Comparison of ENCODE assay signal across 17 cellular contexts in the genomic region with DNA sequence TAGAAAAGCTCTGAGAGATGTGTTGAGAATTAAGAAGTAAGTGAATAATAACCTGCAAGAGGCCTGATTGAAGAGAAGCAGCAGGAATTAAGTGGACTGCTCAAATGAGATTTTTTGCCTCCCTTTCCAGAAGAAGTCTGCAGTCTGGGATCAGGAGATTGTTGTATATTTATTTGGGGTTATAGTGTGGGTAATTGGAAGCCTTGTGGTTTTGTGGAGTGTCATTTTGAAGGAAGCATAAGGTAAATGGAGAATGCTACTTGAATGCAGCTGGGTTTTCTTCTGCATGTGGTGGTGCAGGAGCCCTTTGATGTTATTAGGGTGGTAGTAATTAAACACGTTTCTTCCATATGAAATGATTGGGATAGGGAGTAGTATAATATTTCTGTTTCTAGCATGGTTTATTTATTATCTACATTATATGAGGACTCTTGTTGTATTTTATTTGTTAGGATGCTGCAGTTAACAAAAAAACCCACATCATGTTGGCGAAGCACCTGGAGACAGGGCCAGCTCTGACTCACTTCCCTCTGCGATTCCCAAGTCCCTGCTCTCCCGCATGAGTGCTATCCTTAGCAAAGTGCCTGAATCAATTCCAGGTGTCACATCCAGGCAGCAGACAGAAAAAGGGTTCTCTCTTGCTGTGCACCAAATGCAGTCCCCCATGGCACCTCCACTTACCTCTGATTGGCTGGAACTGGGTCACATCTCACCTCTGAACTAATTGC. TPM values are rescaled to one million over a fixed set of nuclear protein-coding genes. Genes with fewer than 3 reads are reported as not detected.
A peak's percentile ranks its signal among the peaks of the same experiment; 100 is the strongest.
DNase-seq lines count a peak whose midpoint lies in the region; ATAC-seq lines count a peak whose summit lies in the region.
"Had no signal": no experiment of that assay in that cellular context is flagged by ENCODE, and none has a peak within 500 bp of the region (broad histone marks: within the 10 kb centered on the region; RNA-seq: fewer than 3 reads in every experiment).

No MANE protein-coding gene starts in this region.

- no peak for ATAC-seq in GM18502 (IDR thresholded peaks at IDR 0.05; ENCODE audit: poor library complexity, unreplicated experiment)
- ATAC-seq: activated CD8-positive, alpha-beta memory T cell treated with anti-CD3 and anti-CD28 coated beads, Interleukin-2, amount 10 ng/mL, durations not matched to agents 7 days and 5 days had no signal

- DNase-seq in NCI-H2107 treated with DMSO at 0.1 percent for 48 hours (lab: John Stamatoyannopoulos, UW; ENCODE audit: unreplicated experiment) (peak; percentile 77), NCI-H2107 (lab: John Stamatoyannopoulos, UW) (no peak), NCI-H226 (peak; percentile 11), dermis blood vessel endothelial cell (peak; percentile 54), renal cortical epithelial cell (ENCODE audit: low read depth) (peak; percentile 65), COLO829 (ENCODE audit: low spot score) (no peak), ecto neural progenitor cell (ENCODE audit: low spot score) (no peak)
- DNase-seq: 8988T; activated CD8-positive, alpha-beta memory T cell treated with anti-CD3 and anti-CD28 coated beads, Interleukin-2, amount 10 ng/mL, durations not matched to agents 7 days and 5 days; cerebellar nuclear complex; DMS153; endodermal cell; foreskin melanocyte; left colon; NCI-H526 treated with DMSO at 0.1 percent for 48 hours; stimulated activated CD8-positive, alpha-beta memory T cell treated with anti-CD3 and anti-CD28 coated beads, Interleukin-4, amount 100 ng/mL, for 48 hours had no signal

RNA-seq across cellular contexts. Expression of gene DGKH, which starts 54.7 kb away (rescaled TPM):
- total RNA-seq in dermis blood vessel endothelial cell (23.7 and 34.2 TPM in 2 replicates), renal cortical epithelial cell (18.1 and 65.0 TPM in 2 replicates)

Comparison
In these comparisons a context has a peak if more than half of its experiments do, and no peak if none do; other contexts are left out.
1. DNase-seq: peak in NCI-H2107 treated with DMSO at 0.1 percent for 48 hours (single experiment), NCI-H226 (single experiment), dermis blood vessel endothelial cell (single experiment) and renal cortical epithelial cell (single experiment); none in NCI-H2107 (single experiment), COLO829 (single experiment) and ecto neural progenitor cell (single experiment).